ENCODE assay signal across 8 cellular contexts in genomic region chr1:54794401-54795099, GRCh38. TPM values are rescaled to one million over a fixed set of nuclear protein-coding genes. Genes with fewer than 3 reads are reported as not detected.
DNase-seq lines count a peak whose midpoint lies in the region; ATAC-seq and TF ChIP-seq lines count a peak whose summit lies in the region.

No MANE protein-coding gene starts in this region.

- intact Hi-C loops in PC-9 (cut with micrococcal nuclease; ENCODE audit: unreplicated experiment), result loop anchor here (2.0 to 5.0 kb wide), 2 partner anchors 66 to 77 kb away; partner anchors contain the start of gene TTC4
- intact Hi-C loops in prostate gland (cut with DNase I), result no loop called here

- peaks cover 39% of the 10 kb centered on the region for H3F3A ChIP-seq in PC-9 (ENCODE audit: insufficient read depth, low read depth)

- H4K20me1 ChIP-seq in PC-9 (ENCODE audit: insufficient read depth), result no peaks in the 10 kb centered on the region; the same call in 1 of the 2 replicates

- H3K9me3 ChIP-seq in PC-9 (ENCODE audit: insufficient read depth, low read depth), result peaks cover 9% of the 10 kb centered on the region; the same call in 1 of the 2 replicates
- no peaks in the 10 kb centered on the region for H3K9me3 ChIP-seq in prostate gland

- POLR2A ChIA-PET in PC-9 (lab: Charles Lee; ENCODE audit: unreplicated experiment), result interaction anchor here (0.7 kb wide), 1 partner anchor 758 kb away, joined by 3 read pairs; no protein-coding TSS in a partner anchor

- H3K27ac ChIP-seq in PC-9 (peak overlapping the region; percentile 85), prostate gland (peak overlapping the region; percentile 12 to 62)

- TF ChIP-seq CTCF in PC-9 (conservative IDR thresholded peaks at IDR 0.05), result no peak; the same call in 1 of the 2 replicates
- TF ChIP-seq CTCF in prostate gland (IDR thresholded peaks at IDR 0.05), result peak in 3 of 4 experiments; percentile 18 to 30 (median 25)

- H3K27me3 ChIP-seq in PC-9 (ENCODE audit: insufficient read depth, low read depth), result no peaks in the 10 kb centered on the region
- no peaks in the 10 kb centered on the region for H3K27me3 ChIP-seq in prostate gland (replicated peaks; ENCODE audit: insufficient read depth)

- no peak overlapping the region for H3K4me3 ChIP-seq in PC-9
- H3K4me3 ChIP-seq in prostate gland, result no peak overlapping the region

- peaks cover 58% of the 10 kb centered on the region for H3K79me2 ChIP-seq in PC-9 (ENCODE audit: low read depth)

- H3K4me1 ChIP-seq in PC-9 (replicated peaks; ENCODE audit: insufficient read depth) (peaks cover 58% of the 10 kb centered on the region), prostate gland (replicated peaks) (no peaks in the 10 kb centered on the region)

- ATAC-seq in esophagus mucosa (peak; percentile 83), HG03565 (IDR thresholded peaks at IDR 0.05; ENCODE audit: unreplicated experiment) (no peak), GM18502 (IDR thresholded peaks at IDR 0.05; ENCODE audit: poor library complexity, unreplicated experiment) (no peak)

- TF ChIP-seq POLR2A in prostate gland (IDR thresholded peaks at IDR 0.05), result no peak

- no peak overlapping the region for H2AFZ ChIP-seq in PC-9

- H3K36me3 ChIP-seq in PC-9 (ENCODE audit: low read depth), result peaks cover 22% of the 10 kb centered on the region
- no peaks in the 10 kb centered on the region for H3K36me3 ChIP-seq in prostate gland

- peak; percentile 10 for DNase-seq in EL
- DNase-seq in PC-9, result peak; percentile 82 to 88
- DNase-seq in prostate gland (ENCODE audit: low spot score), result peak; percentile 77
- DNase-seq in MV-4-11 (lab: John Stamatoyannopoulos, UW), result no peak
- DNase-seq in NCI-H2196 treated with DMSO at 0.1 percent for 48 hours (lab: John Stamatoyannopoulos, UW; ENCODE audit: unreplicated experiment), result no peak

- H3K4me2 ChIP-seq in PC-9, result peak overlapping the region; percentile 37

- CTCF ChIA-PET in PC-9 (lab: Charles Lee), result interaction anchor here (0.5 kb wide), 1 partner anchor 102 kb away, joined by 3 read pairs; no protein-coding TSS in a partner anchor

- no TSS peak for BruUV-seq in PC-9 (replicated peaks; lab: Mats Ljungman, UMichigan)

- no peaks in the 10 kb centered on the region for H3K9me2 ChIP-seq in PC-9 (ENCODE audit: insufficient read depth)

- WGBS in prostate gland, result 35% methylated on average over 3 of the region's 3 CpGs

RNA-seq across cellular contexts. Expression of gene TTC22, which starts 6.6 kb away (rescaled TPM):
- total RNA-seq in PC-9 (2021), result 24.1 and 26.3 TPM in 2 replicates
- total RNA-seq in esophagus mucosa, result 113 TPM
- total RNA-seq in prostate gland, result 10 to 100 TPM; 18.0 to 30.4 TPM

RNA-seq across cellular contexts. Expression of gene PARS2, which starts 30.2 kb away (rescaled TPM):
- total RNA-seq in PC-9 (2021) (12.9 and 13.4 TPM in 2 replicates), esophagus mucosa (2.8 TPM), prostate gland (10 to 100 TPM; 12.0 to 12.2 TPM)

Comparison
In these comparisons a context has a peak if more than half of its experiments do, and no peak if none do; other contexts are left out.
1. DNase-seq: peak in EL (single experiment), PC-9 (2 of 2) and prostate gland (single experiment); none in MV-4-11 (single experiment) and NCI-H2196 treated with DMSO at 0.1 percent for 48 hours (single experiment).